In the genomic region with DNA sequence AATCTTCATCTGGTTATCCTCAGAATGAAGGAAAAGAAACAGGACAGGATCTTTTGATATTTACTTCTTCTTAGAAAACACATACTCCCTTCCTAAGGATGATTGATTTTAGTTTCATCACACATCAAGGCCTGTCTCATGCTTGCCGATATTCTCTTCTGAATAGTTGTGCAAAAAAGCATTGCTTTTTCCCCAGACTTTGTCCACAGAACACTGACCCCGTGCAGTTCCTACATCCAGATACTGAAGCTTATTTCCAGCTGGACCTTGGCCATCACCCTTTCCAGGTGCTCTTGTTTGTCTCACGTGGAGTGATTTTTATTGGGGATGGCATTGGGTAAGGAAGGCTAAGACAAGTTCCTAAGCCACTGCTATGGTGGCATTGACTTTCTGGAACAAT, we compare ENCODE assay signal across 28 cellular contexts.
"Had no signal": no experiment of that assay in that cellular context is flagged by ENCODE, and none has a peak within 500 bp of the region (broad histone marks: within the 10 kb centered on the region; RNA-seq: fewer than 3 reads in every experiment).

No MANE protein-coding gene starts in this region.

- H3K9me3 ChIP-seq: lower lobe of right lung, pancreas, prostate gland, sigmoid colon, suprapubic skin, thoracic aorta, tibial artery, upper lobe of right lung had no signal

- H3K4me1 ChIP-seq: lower lobe of right lung, pancreas, prostate gland, sigmoid colon, spleen, suprapubic skin, tibial artery, upper lobe of right lung had no signal

- H3K27me3 ChIP-seq: pancreas, sigmoid colon, spleen, suprapubic skin, tibial artery, upper lobe of right lung had no signal

- H3K27ac ChIP-seq: lower lobe of right lung, pancreas, prostate gland, sigmoid colon, spleen, suprapubic skin, thoracic aorta, tibial artery, upper lobe of right lung had no signal

- DNase-seq: hypothalamus; immature natural killer cell; left ventricle myocardium superior; lower lobe of right lung; mammary epithelial cell; mesenchymal stem cell; naive thymus-derived CD8-positive, alpha-beta T cell; nucleus accumbens; pancreas; posterior cingulate gyrus; retina; right cardiac atrium; sigmoid colon; small intestine; spleen; stimulated activated CD4-positive, alpha-beta T cell treated with anti-CD3 and anti-CD28 coated beads, Interleukin-4, amount 100 ng/mL, for 24 hours; stimulated activated naive CD4-positive, alpha-beta T cell; tibial artery; upper lobe of right lung had no signal

- H3K36me3 Mint-ChIP-seq: stimulated activated effector memory CD8-positive, alpha-beta T cell treated with anti-CD3 and anti-CD28 coated beads, Interleukin-12 subunit alpha, Interleukin-12 subunit beta, amount 100 ng/mL, for 72 hours had no signal

- ATAC-seq: left ventricle myocardium superior; lower lobe of right lung; naive thymus-derived CD8-positive, alpha-beta T cell; pancreas; right cardiac atrium; stimulated activated effector memory CD8-positive, alpha-beta T cell treated with anti-CD3 and anti-CD28 coated beads, Interleukin-12 subunit alpha, Interleukin-12 subunit beta, amount 100 ng/mL, for 72 hours; upper lobe of right lung had no signal

- H3K4me1 Mint-ChIP-seq: immature natural killer cell; naive thymus-derived CD8-positive, alpha-beta T cell; nephron; stimulated activated effector memory CD8-positive, alpha-beta T cell treated with anti-CD3 and anti-CD28 coated beads, Interleukin-12 subunit alpha, Interleukin-12 subunit beta, amount 100 ng/mL, for 72 hours had no signal

- H3K4me3 ChIP-seq: lower lobe of right lung, pancreas, prostate gland, sigmoid colon, spleen, suprapubic skin, thoracic aorta, tibial artery, upper lobe of right lung had no signal

- H3K36me3 ChIP-seq: lower lobe of right lung, pancreas, prostate gland, sigmoid colon, spleen, suprapubic skin, thoracic aorta, upper lobe of right lung had no signal

- H3K9me3 Mint-ChIP-seq: stimulated activated naive CD8-positive, alpha-beta T cell treated with anti-CD3 and anti-CD28 coated beads, Interleukin-15, Interleukin-2, amounts not matched to agents 100 ng/mL and 50 ng/mL, for 24 hours had no signal

- FAIRE-seq: islet of Langerhans, small intestine, urothelium cell line had no signal

- H3K27ac Mint-ChIP-seq: immature natural killer cell; naive thymus-derived CD8-positive, alpha-beta T cell; nephron; stimulated activated effector memory CD8-positive, alpha-beta T cell treated with anti-CD3 and anti-CD28 coated beads, Interleukin-12 subunit alpha, Interleukin-12 subunit beta, amount 100 ng/mL, for 72 hours; stimulated activated naive CD8-positive, alpha-beta T cell treated with anti-CD3 and anti-CD28 coated beads, Interleukin-15, Interleukin-2, amounts not matched to agents 100 ng/mL and 50 ng/mL, for 24 hours had no signal

- H3K4me3 Mint-ChIP-seq: immature natural killer cell; naive thymus-derived CD8-positive, alpha-beta T cell; nephron; neural crest cell; stimulated activated effector memory CD8-positive, alpha-beta T cell treated with anti-CD3 and anti-CD28 coated beads, Interleukin-12 subunit alpha, Interleukin-12 subunit beta, amount 100 ng/mL, for 72 hours; stimulated activated naive CD8-positive, alpha-beta T cell treated with anti-CD3 and anti-CD28 coated beads, Interleukin-15, Interleukin-2, amounts not matched to agents 100 ng/mL and 50 ng/mL, for 24 hours had no signal

- H3K27me3 Mint-ChIP-seq: naive thymus-derived CD8-positive, alpha-beta T cell; stimulated activated naive CD8-positive, alpha-beta T cell treated with anti-CD3 and anti-CD28 coated beads, Interleukin-15, Interleukin-2, amounts not matched to agents 100 ng/mL and 50 ng/mL, for 24 hours had no signal
